16 cellular contexts compared by ENCODE assay signal in the genomic region with DNA sequence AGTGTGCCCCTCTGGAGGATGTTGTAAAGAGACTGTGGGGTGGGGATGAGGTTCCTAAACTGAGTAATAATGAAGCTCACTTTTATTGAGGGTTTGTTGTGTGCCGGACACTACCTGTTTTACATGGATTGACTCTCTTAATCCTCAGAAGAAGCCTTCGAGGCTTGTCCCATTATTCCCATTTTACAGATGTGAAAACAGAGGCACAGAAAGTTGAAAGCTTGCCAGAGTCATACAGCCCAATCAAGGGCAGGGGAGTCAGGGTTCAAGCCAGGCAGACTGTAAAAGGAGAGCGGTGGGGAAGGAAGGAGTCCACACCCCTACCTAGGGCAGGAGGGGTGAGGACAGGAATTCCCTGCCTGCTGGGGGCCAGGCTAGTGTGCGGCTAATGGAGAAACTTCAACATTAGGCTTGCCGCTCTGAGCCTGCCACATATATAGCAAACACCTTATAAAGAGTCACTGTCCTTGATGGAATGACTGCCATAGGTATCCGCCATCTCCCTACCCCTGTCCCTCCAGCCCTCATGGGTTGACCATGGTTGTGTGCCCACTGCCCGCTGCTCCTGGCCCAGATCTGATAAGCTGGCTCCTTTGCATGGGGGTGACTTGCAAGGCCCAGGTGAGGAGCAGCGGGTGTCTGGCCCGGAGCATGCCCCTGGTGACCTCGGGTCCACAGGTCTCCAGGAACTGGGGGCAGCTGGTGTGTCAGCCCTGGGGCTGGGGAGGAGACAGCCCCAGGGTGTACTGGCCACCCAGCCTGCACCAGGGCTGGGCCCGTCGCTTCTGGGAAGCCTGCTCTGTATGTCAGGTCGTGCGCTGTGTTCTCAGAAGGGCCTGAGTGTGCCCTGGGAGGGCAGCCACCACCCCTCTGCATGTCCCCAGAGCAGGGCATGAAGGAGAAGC. TPM values are rescaled to one million over a fixed set of nuclear protein-coding genes. Genes with fewer than 3 reads are reported as not detected.
DNase-seq lines count a peak whose midpoint lies in the region; ATAC-seq and TF ChIP-seq lines count a peak whose summit lies in the region.
"Had no signal": no experiment of that assay in that cellular context is flagged by ENCODE, and none has a peak within 500 bp of the region (broad histone marks: within the 10 kb centered on the region; RNA-seq: fewer than 3 reads in every experiment).

No MANE protein-coding gene starts in this region.

- H3K27ac Mint-ChIP-seq in activated CD8-positive, alpha-beta memory T cell treated with anti-CD3 and anti-CD28 coated beads, Interleukin-2, amount 10 ng/mL, durations not matched to agents 7 days and 5 days = peak overlapping the region; percentile 90
- peak overlapping the region; percentile 90 for H3K27ac Mint-ChIP-seq in activated CD4-positive, alpha-beta memory T cell treated with anti-CD3 and anti-CD28 coated beads for 36 hours
- peak overlapping the region; percentile 96 for H3K27ac Mint-ChIP-seq in stimulated activated effector memory CD8-positive, alpha-beta T cell treated with anti-CD3 and anti-CD28 coated beads, Interleukin-12 subunit alpha, Interleukin-12 subunit beta, amount 100 ng/mL, for 72 hours
- H3K27ac Mint-ChIP-seq in Calu3 (ENCODE audit: unreplicated experiment) = no peak overlapping the region
- H3K27ac Mint-ChIP-seq: nephron had no signal

- no peak overlapping the region for H3K4me3 Mint-ChIP-seq in activated CD8-positive, alpha-beta memory T cell treated with anti-CD3 and anti-CD28 coated beads, Interleukin-2, amount 10 ng/mL, durations not matched to agents 7 days and 5 days
- no peak overlapping the region for H3K4me3 Mint-ChIP-seq in activated CD4-positive, alpha-beta memory T cell treated with anti-CD3 and anti-CD28 coated beads for 36 hours
- H3K4me3 Mint-ChIP-seq in stimulated activated effector memory CD8-positive, alpha-beta T cell treated with anti-CD3 and anti-CD28 coated beads, Interleukin-12 subunit alpha, Interleukin-12 subunit beta, amount 100 ng/mL, for 72 hours = peak overlapping the region; percentile 72
- no peak overlapping the region for H3K4me3 Mint-ChIP-seq in Calu3 (ENCODE audit: low read depth, unreplicated experiment)
- H3K4me3 Mint-ChIP-seq: nephron had no signal

- POLR2A ChIA-PET in activated CD4-positive, alpha-beta memory T cell treated with anti-CD3 and anti-CD28 coated beads for 36 hours (lab: Charles Lee) = interaction anchor here (0.6 to 5.8 kb wide), 2 partner anchors 11 to 951 kb away, joined by 3 to 45 read pairs; a partner anchor contains a TSS

- no peak for DNase-seq in activated CD8-positive, alpha-beta memory T cell treated with anti-CD3 and anti-CD28 coated beads, Interleukin-2, amount 10 ng/mL, durations not matched to agents 7 days and 5 days
- DNase-seq in activated CD8-positive, alpha-beta memory T cell treated with anti-CD3 and anti-CD28 coated beads, Interleukin-2, amount 50 U/mL, for 48 hours = no peak
- DNase-seq in activated CD4-positive, alpha-beta memory T cell treated with anti-CD3 and anti-CD28 coated beads for 36 hours = no peak
- DNase-seq in left lobe of liver (ENCODE audit: low spot score) = no peak
- DNase-seq in stimulated activated effector memory CD8-positive, alpha-beta T cell treated with anti-CD3 and anti-CD28 coated beads, Interleukin-12 subunit alpha, Interleukin-12 subunit beta, amount 100 ng/mL, for 72 hours (ENCODE audit: low spot score in 2 of 2) = no peak
- DNase-seq in Calu3 = no peak
- DNase-seq in DMS79 (lab: John Stamatoyannopoulos, UW) = no peak
- no peak for DNase-seq in H4 (ENCODE audit: low spot score)
- DNase-seq: ACHN, DMS 273 treated with DMSO at 0.1 percent for 48 hours, left ventricle myocardium inferior, NCI-H1417, NCI-H2227 treated with DMSO at 0.1 percent for 48 hours had no signal

- H3K4me1 Mint-ChIP-seq in activated CD8-positive, alpha-beta memory T cell treated with anti-CD3 and anti-CD28 coated beads, Interleukin-2, amount 10 ng/mL, durations not matched to agents 7 days and 5 days = peaks cover 36% of the 10 kb centered on the region
- H3K4me1 Mint-ChIP-seq in activated CD4-positive, alpha-beta memory T cell treated with anti-CD3 and anti-CD28 coated beads for 36 hours (ENCODE audit: low read depth) = peaks cover 37% of the 10 kb centered on the region
- peaks cover 30% of the 10 kb centered on the region for H3K4me1 Mint-ChIP-seq in stimulated activated effector memory CD8-positive, alpha-beta T cell treated with anti-CD3 and anti-CD28 coated beads, Interleukin-12 subunit alpha, Interleukin-12 subunit beta, amount 100 ng/mL, for 72 hours
- no peaks in the 10 kb centered on the region for H3K4me1 Mint-ChIP-seq in Calu3 (ENCODE audit: low read depth, unreplicated experiment)

- H3K9me3 Mint-ChIP-seq in activated CD8-positive, alpha-beta memory T cell treated with anti-CD3 and anti-CD28 coated beads, Interleukin-2, amount 10 ng/mL, durations not matched to agents 7 days and 5 days (ENCODE audit: low read depth) = no peaks in the 10 kb centered on the region
- no peaks in the 10 kb centered on the region for H3K9me3 Mint-ChIP-seq in activated CD4-positive, alpha-beta memory T cell treated with anti-CD3 and anti-CD28 coated beads for 36 hours
- H3K9me3 Mint-ChIP-seq in stimulated activated effector memory CD8-positive, alpha-beta T cell treated with anti-CD3 and anti-CD28 coated beads, Interleukin-12 subunit alpha, Interleukin-12 subunit beta, amount 100 ng/mL, for 72 hours = no peaks in the 10 kb centered on the region
- H3K9me3 Mint-ChIP-seq in Calu3 (ENCODE audit: low read depth, unreplicated experiment) = no peaks in the 10 kb centered on the region
- H3K9me3 Mint-ChIP-seq: nephron had no signal

- no peak for TF ChIP-seq CTCF in Calu3 (IDR thresholded peaks at IDR 0.05; ENCODE audit: unreplicated experiment)

- peaks cover 17% of the 10 kb centered on the region for H3K36me3 Mint-ChIP-seq in activated CD8-positive, alpha-beta memory T cell treated with anti-CD3 and anti-CD28 coated beads, Interleukin-2, amount 10 ng/mL, durations not matched to agents 7 days and 5 days
- H3K36me3 Mint-ChIP-seq in activated CD4-positive, alpha-beta memory T cell treated with anti-CD3 and anti-CD28 coated beads for 36 hours = peaks cover 16% of the 10 kb centered on the region
- H3K36me3 Mint-ChIP-seq in stimulated activated effector memory CD8-positive, alpha-beta T cell treated with anti-CD3 and anti-CD28 coated beads, Interleukin-12 subunit alpha, Interleukin-12 subunit beta, amount 100 ng/mL, for 72 hours = peaks cover 75% of the 10 kb centered on the region
- peaks cover 15% of the 10 kb centered on the region for H3K36me3 Mint-ChIP-seq in Calu3 (ENCODE audit: insufficient read depth, unreplicated experiment)

- no TSS peak for BruUV-seq in Calu3 (replicated peaks; lab: Mats Ljungman, UMichigan)

- no peak for ATAC-seq in activated CD8-positive, alpha-beta memory T cell treated with anti-CD3 and anti-CD28 coated beads, Interleukin-2, amount 10 ng/mL, durations not matched to agents 7 days and 5 days
- ATAC-seq in left lobe of liver = peak; percentile 61
- ATAC-seq in stimulated activated effector memory CD8-positive, alpha-beta T cell treated with anti-CD3 and anti-CD28 coated beads, Interleukin-12 subunit alpha, Interleukin-12 subunit beta, amount 100 ng/mL, for 72 hours = no peak

- CTCF ChIA-PET in activated CD8-positive, alpha-beta memory T cell treated with anti-CD3 and anti-CD28 coated beads, Interleukin-2, amount 10 ng/mL, durations not matched to agents 7 days and 5 days (lab: Charles Lee) = interaction anchor here (0.6 to 4.6 kb wide), 10 partner anchors 10 to 116 kb away, joined by 3 to 54 read pairs (median 6); a partner anchor contains a TSS
- CTCF ChIA-PET in activated CD4-positive, alpha-beta memory T cell treated with anti-CD3 and anti-CD28 coated beads for 36 hours (lab: Charles Lee) = interaction anchor here (1.0 to 3.9 kb wide), 7 partner anchors 9 to 138 kb away, joined by 3 to 20 read pairs (median 6); a partner anchor contains a TSS
- CTCF ChIA-PET in Calu3 (lab: Charles Lee) = no interaction called here

- intact Hi-C loops in activated CD4-positive, alpha-beta memory T cell treated with anti-CD3 and anti-CD28 coated beads for 36 hours (cut with micrococcal nuclease) = no loop called here
- intact Hi-C loops in Calu3 (cut with micrococcal nuclease; ENCODE audit: unreplicated experiment) = no loop called here

- H3K27me3 Mint-ChIP-seq in activated CD8-positive, alpha-beta memory T cell treated with anti-CD3 and anti-CD28 coated beads, Interleukin-2, amount 10 ng/mL, durations not matched to agents 7 days and 5 days = no peaks in the 10 kb centered on the region
- H3K27me3 Mint-ChIP-seq in activated CD4-positive, alpha-beta memory T cell treated with anti-CD3 and anti-CD28 coated beads for 36 hours = no peaks in the 10 kb centered on the region
- no peaks in the 10 kb centered on the region for H3K27me3 Mint-ChIP-seq in Calu3 (ENCODE audit: unreplicated experiment)

RNA-seq across cellular contexts. Expression of a gene that starts 12.2 kb away (rescaled TPM):
- total RNA-seq in activated CD8-positive, alpha-beta memory T cell treated with anti-CD3 and anti-CD28 coated beads, Interleukin-2, amount 10 ng/mL, durations not matched to agents 7 days and 5 days = 10 to 100 TPM; 53.7 to 61.1 TPM
- total RNA-seq in activated CD4-positive, alpha-beta memory T cell treated with anti-CD3 and anti-CD28 coated beads for 36 hours = 10 to 100 TPM; 41.6 to 43.2 TPM
- total RNA-seq in left lobe of liver (8.2 TPM), Calu3 (2022) (33.4 and 35.5 TPM in 2 replicates)
- total RNA-seq in H4 (2014; rRNA removed; shearing (Covaris generic)) = 4.4 and 8.5 TPM in 2 replicates

RNA-seq across cellular contexts. Expression of a gene that starts 30.9 kb away (rescaled TPM):
- total RNA-seq in activated CD8-positive, alpha-beta memory T cell treated with anti-CD3 and anti-CD28 coated beads, Interleukin-2, amount 10 ng/mL, durations not matched to agents 7 days and 5 days = 1 to 10 TPM in 1 of 2 experiments, under 1 TPM in 1; 0.54 to 1.2 TPM
- 1 to 10 TPM; 2.7 to 3.7 TPM for total RNA-seq in activated CD4-positive, alpha-beta memory T cell treated with anti-CD3 and anti-CD28 coated beads for 36 hours
- total RNA-seq in left lobe of liver (not detected), Calu3 (2022) (0.76 and 1.2 TPM in 2 replicates)
- total RNA-seq in H4 (2014; rRNA removed; shearing (Covaris generic)) = 0.23 TPM in 1 of 2 replicates, not detected in the other
- total RNA-seq: ascending aorta, left ventricle myocardium inferior, SK-MEL-5 had no signal

RNA-seq across cellular contexts. Expression of a gene that starts 57.7 kb away (rescaled TPM):
- 10 to 100 TPM; 63.8 to 64.8 TPM for total RNA-seq in activated CD8-positive, alpha-beta memory T cell treated with anti-CD3 and anti-CD28 coated beads, Interleukin-2, amount 10 ng/mL, durations not matched to agents 7 days and 5 days
- 10 to 100 TPM; 41.9 to 44.8 TPM for total RNA-seq in activated CD4-positive, alpha-beta memory T cell treated with anti-CD3 and anti-CD28 coated beads for 36 hours
- total RNA-seq in left lobe of liver = 10.1 TPM
- total RNA-seq in Calu3 (2022) = 23.8 and 24.7 TPM in 2 replicates
- total RNA-seq in H4 (2014; rRNA removed; shearing (Covaris generic)) = 18.4 and 19.7 TPM in 2 replicates
